Comparison of ENCODE assay signal across 1 cellular context in genomic region chr2:73291461-73292315, GRCh38.
TF ChIP-seq lines count a peak whose summit lies in the region.

No MANE protein-coding gene starts in this region.

TF ChIP-seq in H1, 55 proteins besides CTCF, POLR2A, EP300 and RAD21 (continued from another document):
- no peak for TF ChIP-seq SIX5 (IDR thresholded peaks at IDR 0.05; ENCODE audit: low read depth, low read length)
- TF ChIP-seq CREB1 (IDR thresholded peaks at IDR 0.05): peak; percentile 53
- no peak for TF ChIP-seq NRF1 (IDR thresholded peaks at IDR 0.05; ENCODE audit: low read depth, low read length)
- no peak for TF ChIP-seq RXRA (IDR thresholded peaks at IDR 0.05; ENCODE audit: insufficient read depth, low read depth, low read length)
- peak in 1 of 2 experiments; percentile 18; a peak in 1 of 4 replicates for TF ChIP-seq HDAC2 (IDR thresholded peaks at IDR 0.05; ENCODE audit: borderline replicate concordance in 1 of 2, low read depth in 2 of 2, low read length in 2 of 2)
- TF ChIP-seq MAX (IDR thresholded peaks at IDR 0.05): peak; percentile 74
- TF ChIP-seq ZNF274 (IDR thresholded peaks at IDR 0.05; ENCODE audit: borderline replicate concordance, extremely low read depth, low read length): no peak
- no peak for TF ChIP-seq CHD1 (IDR thresholded peaks at IDR 0.05; ENCODE audit: low read depth, low read length)
- no peak for TF ChIP-seq JUN (IDR thresholded peaks at IDR 0.05; ENCODE audit: low read depth, low read length)
- TF ChIP-seq SUZ12 (IDR thresholded peaks at IDR 0.05; ENCODE audit: low read length): peak; percentile 89
- TF ChIP-seq NANOG (IDR thresholded peaks at IDR 0.05; ENCODE audit: insufficient read depth, low read depth, low read length, poor library complexity, severe bottlenecking): no peak
- TF ChIP-seq, protein P1, sequence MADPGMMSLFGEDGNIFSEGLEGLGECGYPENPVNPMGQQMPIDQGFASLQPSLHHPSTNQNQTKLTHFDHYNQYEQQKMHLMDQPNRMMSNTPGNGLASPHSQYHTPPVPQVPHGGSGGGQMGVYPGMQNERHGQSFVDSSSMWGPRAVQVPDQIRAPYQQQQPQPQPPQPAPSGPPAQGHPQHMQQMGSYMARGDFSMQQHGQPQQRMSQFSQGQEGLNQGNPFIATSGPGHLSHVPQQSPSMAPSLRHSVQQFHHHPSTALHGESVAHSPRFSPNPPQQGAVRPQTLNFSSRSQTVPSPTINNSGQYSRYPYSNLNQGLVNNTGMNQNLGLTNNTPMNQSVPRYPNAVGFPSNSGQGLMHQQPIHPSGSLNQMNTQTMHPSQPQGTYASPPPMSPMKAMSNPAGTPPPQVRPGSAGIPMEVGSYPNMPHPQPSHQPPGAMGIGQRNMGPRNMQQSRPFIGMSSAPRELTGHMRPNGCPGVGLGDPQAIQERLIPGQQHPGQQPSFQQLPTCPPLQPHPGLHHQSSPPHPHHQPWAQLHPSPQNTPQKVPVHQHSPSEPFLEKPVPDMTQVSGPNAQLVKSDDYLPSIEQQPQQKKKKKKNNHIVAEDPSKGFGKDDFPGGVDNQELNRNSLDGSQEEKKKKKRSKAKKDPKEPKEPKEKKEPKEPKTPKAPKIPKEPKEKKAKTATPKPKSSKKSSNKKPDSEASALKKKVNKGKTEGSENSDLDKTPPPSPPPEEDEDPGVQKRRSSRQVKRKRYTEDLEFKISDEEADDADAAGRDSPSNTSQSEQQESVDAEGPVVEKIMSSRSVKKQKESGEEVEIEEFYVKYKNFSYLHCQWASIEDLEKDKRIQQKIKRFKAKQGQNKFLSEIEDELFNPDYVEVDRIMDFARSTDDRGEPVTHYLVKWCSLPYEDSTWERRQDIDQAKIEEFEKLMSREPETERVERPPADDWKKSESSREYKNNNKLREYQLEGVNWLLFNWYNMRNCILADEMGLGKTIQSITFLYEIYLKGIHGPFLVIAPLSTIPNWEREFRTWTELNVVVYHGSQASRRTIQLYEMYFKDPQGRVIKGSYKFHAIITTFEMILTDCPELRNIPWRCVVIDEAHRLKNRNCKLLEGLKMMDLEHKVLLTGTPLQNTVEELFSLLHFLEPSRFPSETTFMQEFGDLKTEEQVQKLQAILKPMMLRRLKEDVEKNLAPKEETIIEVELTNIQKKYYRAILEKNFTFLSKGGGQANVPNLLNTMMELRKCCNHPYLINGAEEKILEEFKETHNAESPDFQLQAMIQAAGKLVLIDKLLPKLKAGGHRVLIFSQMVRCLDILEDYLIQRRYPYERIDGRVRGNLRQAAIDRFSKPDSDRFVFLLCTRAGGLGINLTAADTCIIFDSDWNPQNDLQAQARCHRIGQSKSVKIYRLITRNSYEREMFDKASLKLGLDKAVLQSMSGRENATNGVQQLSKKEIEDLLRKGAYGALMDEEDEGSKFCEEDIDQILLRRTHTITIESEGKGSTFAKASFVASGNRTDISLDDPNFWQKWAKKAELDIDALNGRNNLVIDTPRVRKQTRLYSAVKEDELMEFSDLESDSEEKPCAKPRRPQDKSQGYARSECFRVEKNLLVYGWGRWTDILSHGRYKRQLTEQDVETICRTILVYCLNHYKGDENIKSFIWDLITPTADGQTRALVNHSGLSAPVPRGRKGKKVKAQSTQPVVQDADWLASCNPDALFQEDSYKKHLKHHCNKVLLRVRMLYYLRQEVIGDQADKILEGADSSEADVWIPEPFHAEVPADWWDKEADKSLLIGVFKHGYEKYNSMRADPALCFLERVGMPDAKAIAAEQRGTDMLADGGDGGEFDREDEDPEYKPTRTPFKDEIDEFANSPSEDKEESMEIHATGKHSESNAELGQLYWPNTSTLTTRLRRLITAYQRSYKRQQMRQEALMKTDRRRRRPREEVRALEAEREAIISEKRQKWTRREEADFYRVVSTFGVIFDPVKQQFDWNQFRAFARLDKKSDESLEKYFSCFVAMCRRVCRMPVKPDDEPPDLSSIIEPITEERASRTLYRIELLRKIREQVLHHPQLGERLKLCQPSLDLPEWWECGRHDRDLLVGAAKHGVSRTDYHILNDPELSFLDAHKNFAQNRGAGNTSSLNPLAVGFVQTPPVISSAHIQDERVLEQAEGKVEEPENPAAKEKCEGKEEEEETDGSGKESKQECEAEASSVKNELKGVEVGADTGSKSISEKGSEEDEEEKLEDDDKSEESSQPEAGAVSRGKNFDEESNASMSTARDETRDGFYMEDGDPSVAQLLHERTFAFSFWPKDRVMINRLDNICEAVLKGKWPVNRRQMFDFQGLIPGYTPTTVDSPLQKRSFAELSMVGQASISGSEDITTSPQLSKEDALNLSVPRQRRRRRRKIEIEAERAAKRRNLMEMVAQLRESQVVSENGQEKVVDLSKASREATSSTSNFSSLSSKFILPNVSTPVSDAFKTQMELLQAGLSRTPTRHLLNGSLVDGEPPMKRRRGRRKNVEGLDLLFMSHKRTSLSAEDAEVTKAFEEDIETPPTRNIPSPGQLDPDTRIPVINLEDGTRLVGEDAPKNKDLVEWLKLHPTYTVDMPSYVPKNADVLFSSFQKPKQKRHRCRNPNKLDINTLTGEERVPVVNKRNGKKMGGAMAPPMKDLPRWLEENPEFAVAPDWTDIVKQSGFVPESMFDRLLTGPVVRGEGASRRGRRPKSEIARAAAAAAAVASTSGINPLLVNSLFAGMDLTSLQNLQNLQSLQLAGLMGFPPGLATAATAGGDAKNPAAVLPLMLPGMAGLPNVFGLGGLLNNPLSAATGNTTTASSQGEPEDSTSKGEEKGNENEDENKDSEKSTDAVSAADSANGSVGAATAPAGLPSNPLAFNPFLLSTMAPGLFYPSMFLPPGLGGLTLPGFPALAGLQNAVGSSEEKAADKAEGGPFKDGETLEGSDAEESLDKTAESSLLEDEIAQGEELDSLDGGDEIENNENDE (IDR thresholded peaks at IDR 0.05; ENCODE audit: insufficient replicate concordance, low read length): no peak
- 0 out of 2 replicates have a peak, but pooled peaks have one; percentile 30 for TF ChIP-seq KDM1A (IDR thresholded peaks at IDR 0.05; ENCODE audit: borderline replicate concordance, low read length)
- no peak for TF ChIP-seq POU5F1 (IDR thresholded peaks at IDR 0.05; ENCODE audit: low read depth, low read length)
- TF ChIP-seq KDM5A (IDR thresholded peaks at IDR 0.05; ENCODE audit: low read length): no peak
- peak; percentile 84 for TF ChIP-seq ASH2L (IDR thresholded peaks at IDR 0.05; ENCODE audit: low read length)
- no peak for TF ChIP-seq HDAC6 (IDR thresholded peaks at IDR 0.05; ENCODE audit: low read depth, low read length)
- peak; percentile 75 for TF ChIP-seq EZH2 (IDR thresholded peaks at IDR 0.05; ENCODE audit: low read depth, low read length, severe bottlenecking)
- TF ChIP-seq, protein P2, sequence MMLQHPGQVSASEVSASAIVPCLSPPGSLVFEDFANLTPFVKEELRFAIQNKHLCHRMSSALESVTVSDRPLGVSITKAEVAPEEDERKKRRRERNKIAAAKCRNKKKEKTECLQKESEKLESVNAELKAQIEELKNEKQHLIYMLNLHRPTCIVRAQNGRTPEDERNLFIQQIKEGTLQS (IDR thresholded peaks at IDR 0.05; ENCODE audit: insufficient read depth, low read depth, low read length): no peak
- TF ChIP-seq PHF8 (conservative IDR thresholded peaks at IDR 0.05; ENCODE audit: low read depth, low read length): no peak
- TF ChIP-seq TAF7 (optimal IDR thresholded peaks at IDR 0.05; ENCODE audit: borderline replicate concordance, low read depth, low read length): no peak
- 0 out of 2 replicates have a peak, but pooled peaks have one; percentile 71 for TF ChIP-seq RBBP5 (IDR thresholded peaks at IDR 0.05; ENCODE audit: borderline replicate concordance, low read depth, low read length)
- TF ChIP-seq, protein P3, sequence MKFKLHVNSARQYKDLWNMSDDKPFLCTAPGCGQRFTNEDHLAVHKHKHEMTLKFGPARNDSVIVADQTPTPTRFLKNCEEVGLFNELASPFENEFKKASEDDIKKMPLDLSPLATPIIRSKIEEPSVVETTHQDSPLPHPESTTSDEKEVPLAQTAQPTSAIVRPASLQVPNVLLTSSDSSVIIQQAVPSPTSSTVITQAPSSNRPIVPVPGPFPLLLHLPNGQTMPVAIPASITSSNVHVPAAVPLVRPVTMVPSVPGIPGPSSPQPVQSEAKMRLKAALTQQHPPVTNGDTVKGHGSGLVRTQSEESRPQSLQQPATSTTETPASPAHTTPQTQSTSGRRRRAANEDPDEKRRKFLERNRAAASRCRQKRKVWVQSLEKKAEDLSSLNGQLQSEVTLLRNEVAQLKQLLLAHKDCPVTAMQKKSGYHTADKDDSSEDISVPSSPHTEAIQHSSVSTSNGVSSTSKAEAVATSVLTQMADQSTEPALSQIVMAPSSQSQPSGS (IDR thresholded peaks at IDR 0.05; ENCODE audit: low read length): no peak
- no peak for TF ChIP-seq CHD2 (IDR thresholded peaks at IDR 0.05; ENCODE audit: low read length)
- no peak for TF ChIP-seq SIN3A (conservative IDR thresholded peaks at IDR 0.05 in 1 of 2, IDR thresholded peaks at IDR 0.05 in 1 of 2; ENCODE audit: low read depth in 1 of 2, low read length in 2 of 2)
- TF ChIP-seq TAF1 (IDR thresholded peaks at IDR 0.05; ENCODE audit: low read depth, low read length): no peak
- TF ChIP-seq, protein P4, sequence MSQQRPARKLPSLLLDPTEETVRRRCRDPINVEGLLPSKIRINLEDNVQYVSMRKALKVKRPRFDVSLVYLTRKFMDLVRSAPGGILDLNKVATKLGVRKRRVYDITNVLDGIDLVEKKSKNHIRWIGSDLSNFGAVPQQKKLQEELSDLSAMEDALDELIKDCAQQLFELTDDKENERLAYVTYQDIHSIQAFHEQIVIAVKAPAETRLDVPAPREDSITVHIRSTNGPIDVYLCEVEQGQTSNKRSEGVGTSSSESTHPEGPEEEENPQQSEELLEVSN (IDR thresholded peaks at IDR 0.05): peak; percentile 74
- peak; percentile 66 for TF ChIP-seq RNF2 (IDR thresholded peaks at IDR 0.05; ENCODE audit: borderline replicate concordance, low read depth, low read length, missing control alignments, poor library complexity, severe bottlenecking)
- no peak for TF ChIP-seq CBX5 (IDR thresholded peaks at IDR 0.05; ENCODE audit: low read depth, low read length)
